11 cellular contexts compared by ENCODE assay signal in the genomic region with DNA sequence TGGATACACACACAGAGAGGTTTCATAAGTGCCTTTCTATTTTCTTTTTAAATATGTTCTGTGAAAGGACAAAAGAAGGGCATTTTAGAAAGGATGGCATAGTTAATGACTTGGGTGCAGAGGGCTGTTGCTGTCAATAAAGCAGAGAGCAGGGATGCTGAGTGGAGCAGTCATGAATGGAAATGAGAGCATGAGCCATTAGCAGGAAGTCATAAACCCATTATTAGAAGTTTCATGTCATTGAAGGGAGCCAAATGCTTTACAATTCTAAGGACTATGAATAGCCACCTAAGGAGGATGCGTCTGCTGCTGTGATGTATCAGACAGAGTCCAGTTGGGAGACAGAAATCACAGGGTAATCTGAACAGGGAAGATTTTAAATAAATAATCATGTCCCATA. TPM values are rescaled to one million over a fixed set of nuclear protein-coding genes. Genes with fewer than 3 reads are reported as not detected.
DNase-seq lines count a peak whose midpoint lies in the region; ATAC-seq, FAIRE-seq and TF ChIP-seq lines count a peak whose summit lies in the region.
"Had no signal": no experiment of that assay in that cellular context is flagged by ENCODE, and none has a peak within 500 bp of the region (broad histone marks: within the 10 kb centered on the region; RNA-seq: fewer than 3 reads in every experiment).

No MANE protein-coding gene starts in this region.

- no peak overlapping the region for H2AFZ ChIP-seq in HepG2 (ENCODE audit: low read length)

- WGBS in HepG2 (ENCODE audit: low lambda C conversion rate): 87% methylated on average over 1 of the region's 1 CpG
- WGBS in right lobe of liver (ENCODE audit: insufficient coverage, low coverage, low lambda C conversion rate, missing lambda C conversion rate): 75% methylated on average over 1 of the region's 1 CpG
- 25% methylated on average over 1 of the region's 1 CpG for WGBS in prostate gland

- intact Hi-C loops in HepG2 (cut with micrococcal nuclease; ENCODE audit: unreplicated experiment) (loop anchor here (1.0 to 5.0 kb wide), 4 partner anchors 89 to 1443 kb away; no protein-coding TSS in a partner anchor), right lobe of liver (cut with DNase I) (loop anchor here (10.0 kb wide), 2 partner anchors 230 to 240 kb away; no protein-coding TSS in a partner anchor), prostate gland (cut with DNase I) (loop anchor here (2.0 to 10.0 kb wide), 2 partner anchors 230 to 370 kb away; no protein-coding TSS in a partner anchor)

- in situ Hi-C loops in HepG2 (cut with HindIII; ENCODE audit: extremely low pct_ligation_motif_present, low pct_unique_long_range_greater_than_20kb): loop anchor here (5.0 to 25.0 kb wide), 2 partner anchors 232 to 372 kb away; no protein-coding TSS in a partner anchor

- H3K9ac ChIP-seq in HepG2 (ENCODE audit: insufficient read depth, low read depth, low read length): no peak overlapping the region

- H3K36me3 ChIP-seq in HepG2 (replicated peaks in 1 of 2; ENCODE audit: control insufficient read depth in 1 of 2, insufficient read depth in 2 of 2, low read length in 2 of 2) (no peaks in the 10 kb centered on the region), right lobe of liver (no peaks in the 10 kb centered on the region), prostate gland (no peaks in the 10 kb centered on the region)
- H3K36me3 ChIP-seq: adrenal gland, neutrophil, transverse colon had no signal

- no peaks in the 10 kb centered on the region for H3K27me3 ChIP-seq in HepG2 (ENCODE audit: control insufficient read depth in 1 of 2, insufficient read depth in 2 of 2, low read length in 2 of 2)
- H3K27me3 ChIP-seq in right lobe of liver: no peaks in the 10 kb centered on the region
- no peaks in the 10 kb centered on the region for H3K27me3 ChIP-seq in prostate gland (replicated peaks; ENCODE audit: insufficient read depth)
- H3K27me3 ChIP-seq: adrenal gland, neutrophil, transverse colon had no signal

- no peak for TF ChIP-seq RAD21 in HepG2 (CRISPR knock-in tag; IDR thresholded peaks at IDR 0.05)

- TF ChIP-seq POLR2A in HepG2 (IDR thresholded peaks at IDR 0.05; ENCODE audit: insufficient read depth in 1 of 2, low read depth in 2 of 2, low read length in 2 of 2) (no peak), right lobe of liver (IDR thresholded peaks at IDR 0.05) (no peak), prostate gland (IDR thresholded peaks at IDR 0.05) (no peak)

- ATAC-seq in HepG2 (peak; percentile 20), right lobe of liver (no peak), HG02623 (IDR thresholded peaks at IDR 0.05; ENCODE audit: unreplicated experiment) (no peak)

- H4K20me1 ChIP-seq in HepG2 (ENCODE audit: insufficient read depth, low read length): no peaks in the 10 kb centered on the region

- no peak for TF ChIP-seq EP300 in HepG2 (IDR thresholded peaks at IDR 0.05; ENCODE audit: low read depth in 2 of 2, low read length in 2 of 2)
- TF ChIP-seq EP300 in HepG2 (CRISPR knock-in tag; IDR thresholded peaks at IDR 0.05; ENCODE audit: borderline replicate concordance): no peak

- TF ChIP-seq CTCF in HepG2 (CRISPR knock-in tag; IDR thresholded peaks at IDR 0.05): no peak
- no peak for TF ChIP-seq CTCF in right lobe of liver (IDR thresholded peaks at IDR 0.05)
- TF ChIP-seq CTCF in prostate gland (IDR thresholded peaks at IDR 0.05): no peak

- H3K4me2 ChIP-seq in HepG2 (ENCODE audit: low read depth, low read length): peak overlapping the region; percentile 70

- DNase-seq in HepG2 (ENCODE audit: low spot score) (no peak), right lobe of liver (no peak), NCI-H748 treated with DMSO at 0.1 percent for 48 hours (lab: John Stamatoyannopoulos, UW) (peak; percentile 46), globus pallidus (ENCODE audit: low spot score) (peak; percentile 0), superior temporal gyrus (ENCODE audit: extremely low spot score) (peak; percentile 24), GF-D8 (lab: John Stamatoyannopoulos, UW) (no peak), prostate gland (ENCODE audit: low spot score) (no peak)

- POLR2A ChIA-PET in HepG2 (lab: Yijun Ruan, JAX): interaction anchor here (0.7 to 1.4 kb wide), 3 partner anchors 230 to 232 kb away, joined by 3 to 6 read pairs (median 3); no protein-coding TSS in a partner anchor

- no peaks in the 10 kb centered on the region for H3K79me2 ChIP-seq in HepG2 (ENCODE audit: insufficient read depth, low read length)

- H3K4me3 ChIP-seq in HepG2 (replicated peaks in 1 of 3; ENCODE audit: insufficient read depth in 1 of 3, low read depth in 2 of 3, low read length in 3 of 3) (no peak overlapping the region), right lobe of liver (no peak overlapping the region), prostate gland (no peak overlapping the region)
- H3K4me3 ChIP-seq: adrenal gland, transverse colon had no signal

- H3K27ac ChIP-seq in HepG2 (ENCODE audit: extremely low read length, insufficient read depth, low read length): no peak overlapping the region
- no peak overlapping the region for H3K27ac ChIP-seq in right lobe of liver
- no peak overlapping the region for H3K27ac ChIP-seq in prostate gland
- H3K27ac ChIP-seq: neutrophil had no signal

- no TSS peak for BruUV-seq in HepG2 (replicated peaks; lab: Mats Ljungman, UMichigan)

- peaks cover 11% of the 10 kb centered on the region for H3K4me1 ChIP-seq in HepG2 (ENCODE audit: insufficient read depth, low read length)
- H3K4me1 ChIP-seq in right lobe of liver: peaks cover 0 to 6% (median under 1%) of the 10 kb centered on the region in 4 donors
- H3K4me1 ChIP-seq in prostate gland (replicated peaks): peaks cover 4% of the 10 kb centered on the region

- FAIRE-seq in HepG2 (lab: Jason Lieb, UNC): no peak

- H3K9me3 ChIP-seq in HepG2 (ENCODE audit: low read length) (no peaks in the 10 kb centered on the region), right lobe of liver (no peaks in the 10 kb centered on the region), prostate gland (no peaks in the 10 kb centered on the region)
- H3K9me3 ChIP-seq: adrenal gland, neutrophil, transverse colon had no signal

- CTCF ChIA-PET in HepG2 (lab: Yijun Ruan, JAX; ENCODE audit: low intra/inter-chr PET ratio, low total read pairs): interaction anchor here (1.2 to 1.5 kb wide), 2 partner anchors 232 to 241 kb away, joined by 4 to 11 read pairs; no protein-coding TSS in a partner anchor

TF ChIP-seq in HepG2, 621 proteins besides CTCF, POLR2A, EP300 and RAD21 (continues in another document):
- TF ChIP-seq ZNF430 (CRISPR knock-in tag; IDR thresholded peaks at IDR 0.05) (no peak), PRDM15 (CRISPR knock-in tag; IDR thresholded peaks at IDR 0.05) (no peak)

RNA-seq across cellular contexts. Expression of gene WDR19, which starts 47.7 kb away (rescaled TPM):
- total RNA-seq in HepG2 (2016; rRNA removed; fragmentation: Illumina TruSeq; extraction: Trizol): 20.3 and 22.9 TPM in 2 replicates
- 7.2 and 7.6 TPM in 2 replicates for total RNA-seq in HepG2 (2016; cell fraction: cytosol; rRNA removed; fragmentation: Illumina TruSeq; extraction: Trizol; ENCODE audit: low read depth)
- total RNA-seq in HepG2 (2016; cell fraction: insoluble cytoplasmic fraction; rRNA removed; fragmentation: Illumina TruSeq; extraction: Trizol): 19.2 and 23.5 TPM in 2 replicates
- total RNA-seq in HepG2 (2016; cell fraction: membrane; rRNA removed; fragmentation: Illumina TruSeq; extraction: Trizol): 6.2 and 8.6 TPM in 2 replicates
- 39.7 and 47.7 TPM in 2 replicates for total RNA-seq in HepG2 (2016; cell fraction: nucleus; rRNA removed; fragmentation: Illumina TruSeq; extraction: Trizol)
- 31.1 and 34.1 TPM in 2 replicates for polyA plus RNA-seq in HepG2 (2011; rRNA removed)
- 8.0 and 9.0 TPM in 2 replicates for polyA plus RNA-seq in HepG2 (2011; cell fraction: cytosol; rRNA removed)
- 80.8 and 82.2 TPM in 2 replicates for polyA plus RNA-seq in HepG2 (2011; cell fraction: nucleus; rRNA removed)
- polyA plus RNA-seq in HepG2 (2012): 14.4 and 19.5 TPM in 2 replicates
- 1.2 and 1.4 TPM in 2 replicates for polyA plus RNA-seq in HepG2 (2016; cell fraction: cytosol; fragmentation: Illumina TruSeq; extraction: Trizol; ENCODE audit: low read depth)
- 12.9 and 13.5 TPM in 2 replicates for polyA plus RNA-seq in HepG2 (2016; cell fraction: insoluble cytoplasmic fraction; fragmentation: Illumina TruSeq; extraction: Trizol; ENCODE audit: low read depth)
- polyA plus RNA-seq in HepG2 (2016; cell fraction: membrane; fragmentation: Illumina TruSeq; extraction: Trizol; ENCODE audit: low read depth): 1.5 and 2.4 TPM in 2 replicates
- polyA plus RNA-seq in HepG2 (2016; cell fraction: nucleus; fragmentation: Illumina TruSeq; extraction: Trizol; ENCODE audit: insufficient read depth, low read depth): 60.1 and 62.0 TPM in 2 replicates
- polyA minus RNA-seq in HepG2 (2011; rRNA and poly(A)+ RNA removed; ENCODE audit: low replicate concordance): 9.9 and 14.4 TPM in 2 replicates
- polyA minus RNA-seq in HepG2 (2011; cell fraction: cytosol; rRNA and poly(A)+ RNA removed): 7.3 and 9.8 TPM in 2 replicates
- polyA minus RNA-seq in HepG2 (2011; cell fraction: nucleus; rRNA and poly(A)+ RNA removed): 70.9 and 71.6 TPM in 2 replicates
- 10 to 100 TPM; 11.4 to 22.2 (median 16.9) TPM for total RNA-seq in right lobe of liver
- 10 to 100 TPM; 27.3 to 42.5 TPM for total RNA-seq in prostate gland

Comparison
In these comparisons a context has a peak if more than half of its experiments do, and no peak if none do; other contexts are left out.
1. DNase-seq: peak in NCI-H748 treated with DMSO at 0.1 percent for 48 hours (single experiment), globus pallidus (single experiment) and superior temporal gyrus (single experiment); none in HepG2 (single experiment), right lobe of liver (0 of 3), GF-D8 (single experiment) and prostate gland (single experiment).